Comparison of ENCODE assay signal across 15 cellular contexts in the genomic region with DNA sequence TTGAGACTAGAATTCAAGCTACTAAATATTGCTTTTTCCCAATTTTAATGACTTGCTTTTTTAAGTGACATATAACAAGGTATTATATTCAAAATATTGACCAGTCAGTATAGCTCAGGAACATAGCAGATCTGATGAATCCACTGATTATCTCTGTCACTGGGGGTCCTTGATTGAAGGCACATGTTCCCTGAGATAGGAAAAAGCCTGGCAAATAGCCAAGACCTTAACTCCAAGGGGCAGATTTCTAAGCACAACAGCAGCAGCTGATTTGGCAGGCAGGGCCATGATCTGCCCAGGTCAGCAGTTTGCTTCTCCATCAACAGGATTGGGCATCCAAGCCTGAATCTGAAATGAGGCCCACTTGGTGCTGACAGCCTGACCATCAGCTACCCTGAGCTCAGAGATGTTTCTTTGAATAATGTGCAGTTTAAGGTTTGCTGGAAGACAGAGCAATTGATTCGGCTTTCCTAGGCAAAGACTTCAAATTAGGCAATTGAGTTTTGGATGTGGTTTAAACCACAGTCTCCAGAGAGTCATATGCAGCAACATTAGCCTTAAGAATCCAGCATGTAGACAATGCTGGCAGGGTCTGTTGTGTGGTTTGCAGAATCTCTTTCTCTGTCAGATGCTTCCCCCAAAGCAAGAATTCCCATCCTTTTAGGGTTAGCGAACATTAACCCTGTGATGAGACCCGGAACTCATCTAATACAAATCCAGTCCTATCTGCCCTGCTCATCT.
DNase-seq lines count a peak whose midpoint lies in the region; ATAC-seq and TF ChIP-seq lines count a peak whose summit lies in the region.
"Had no signal": no experiment of that assay in that cellular context is flagged by ENCODE, and none has a peak within 500 bp of the region (broad histone marks: within the 10 kb centered on the region; RNA-seq: fewer than 3 reads in every experiment).

No MANE protein-coding gene starts in this region.

- peaks cover 0 to 2% of the 10 kb centered on the region in 2 experiments; a peak in 2 of 4 replicates for H3K4me1 ChIP-seq in SK-N-SH (ENCODE audit: control insufficient read depth in 1 of 2, insufficient read depth in 2 of 2, low read depth in 1 of 2, low read length in 1 of 2)
- peaks cover 0 to 13% (median 12%) of the 10 kb centered on the region in 10 experiments; a peak in 15 of 20 replicates for H3K4me1 ChIP-seq in BLaER1 treated with 17β-estradiol and CSF1 and Interleukin-3, amounts not matched to agents 10 nM and 100 nM
- H3K4me1 ChIP-seq: Peyer's patch had no signal

- intact Hi-C loops in left colon (cut with DNase I, micrococcal nuclease), result no loop called here

- no peaks in the 10 kb centered on the region for H3K9me3 ChIP-seq in SK-N-SH
- no peaks in the 10 kb centered on the region for H3K9me3 ChIP-seq in BLaER1 treated with 17β-estradiol and CSF1 and Interleukin-3, amounts not matched to agents 10 nM and 100 nM (replicated peaks in 1 of 11)
- H3K9me3 ChIP-seq: Peyer's patch had no signal

- H4K20me1 ChIP-seq in SK-N-SH (ENCODE audit: insufficient read depth), result no peaks in the 10 kb centered on the region
- H4K20me1 ChIP-seq in BLaER1 treated with 17β-estradiol and CSF1 and Interleukin-3, amounts not matched to agents 10 nM and 100 nM, result no peaks in the 10 kb centered on the region

- H3K27me3 ChIP-seq in SK-N-SH (ENCODE audit: insufficient read depth), result no peaks in the 10 kb centered on the region
- no peaks in the 10 kb centered on the region for H3K27me3 ChIP-seq in BLaER1 treated with 17β-estradiol and CSF1 and Interleukin-3, amounts not matched to agents 10 nM and 100 nM
- H3K27me3 ChIP-seq: Peyer's patch had no signal

- 30% methylated on average over 3 of the region's 3 CpGs for WGBS in SK-N-SH (ENCODE audit: low lambda C conversion rate)

- no peak overlapping the region for H3K4me2 ChIP-seq in SK-N-SH
- H3K4me2 ChIP-seq in BLaER1 treated with 17β-estradiol and CSF1 and Interleukin-3, amounts not matched to agents 10 nM and 100 nM, result peak overlapping the region in 9 of 11 experiments; percentile 2 to 57 (median 31); a peak in 15 of 22 replicates

- no peaks in the 10 kb centered on the region for H3F3A ChIP-seq in SK-N-SH (replicated peaks; ENCODE audit: insufficient read depth)

- POLR2A ChIA-PET in SK-N-SH (lab: Yijun Ruan, JAX), result no interaction called here

- DNase-seq in SK-N-SH, result peak; percentile 27
- peak; percentile 48 for DNase-seq in SK-MEL-5 (ENCODE audit: low read depth, low spot score)
- DNase-seq in skeletal muscle cell (ENCODE audit: low read depth), result peak; percentile 8
- no peak for DNase-seq in SKM-1 (lab: John Stamatoyannopoulos, UW; ENCODE audit: unreplicated experiment)
- DNase-seq in NCI-H524 treated with DMSO at 0.1 percent for 48 hours (lab: John Stamatoyannopoulos, UW), result no peak
- no peak for DNase-seq in left colon
- DNase-seq: KG1, MM.1S, NCI-H1436, NCI-H2029 treated with DMSO at 0.1 percent for 48 hours, NCI-H524, Peyer's patch, Right ventricle myocardium superior had no signal

- CTCF ChIA-PET in SK-N-SH (lab: Yijun Ruan, JAX), result no interaction called here

- no peak for TF ChIP-seq CTCF in SK-N-SH (IDR thresholded peaks at IDR 0.05)

- TF ChIP-seq EP300 in SK-N-SH (IDR thresholded peaks at IDR 0.05; ENCODE audit: borderline replicate concordance in 1 of 2, low read depth in 1 of 2, low read length in 1 of 2), result no peak

- no peaks in the 10 kb centered on the region for H3K79me2 ChIP-seq in SK-N-SH (ENCODE audit: insufficient read depth)

- H3K4me3 ChIP-seq in SK-N-SH (ENCODE audit: low read depth in 2 of 2, low read length in 1 of 2) (no peak overlapping the region), skeletal muscle cell (ENCODE audit: low read depth, low read length) (no peak overlapping the region)
- H3K4me3 ChIP-seq in BLaER1 treated with 17β-estradiol and CSF1 and Interleukin-3, amounts not matched to agents 10 nM and 100 nM, result no peak overlapping the region
- H3K4me3 ChIP-seq: Peyer's patch had no signal

- no peaks in the 10 kb centered on the region for H3K36me3 ChIP-seq in SK-N-SH (replicated peaks in 1 of 2; ENCODE audit: control insufficient read depth in 1 of 2, insufficient read depth in 2 of 2, low read length in 1 of 2)
- H3K36me3 ChIP-seq in BLaER1 treated with 17β-estradiol and CSF1 and Interleukin-3, amounts not matched to agents 10 nM and 100 nM, result no peaks in the 10 kb centered on the region
- H3K36me3 ChIP-seq: Peyer's patch had no signal

- no peak for TF ChIP-seq RAD21 in SK-N-SH (IDR thresholded peaks at IDR 0.05; ENCODE audit: low read length)

- H2AFZ ChIP-seq in SK-N-SH (ENCODE audit: low read depth), result no peak overlapping the region

- in situ Hi-C loops in SK-MEL-5 (cut with HindIII; ENCODE audit: low pct_unique_long_range_greater_than_20kb, low sequenced_read_pairs), result no loop called here

- no peak overlapping the region for H3K9ac ChIP-seq in SK-N-SH
- H3K9ac ChIP-seq in BLaER1 treated with 17β-estradiol and CSF1 and Interleukin-3, amounts not matched to agents 10 nM and 100 nM, result no peak overlapping the region

- no peak for ATAC-seq in SK-N-SH treated with all-trans-retinoic acid at 6 μM for 48 hours
- no peak for ATAC-seq in left colon

- H3K27ac ChIP-seq in SK-N-SH (ENCODE audit: low read depth in 2 of 2, low read length in 1 of 2), result no peak overlapping the region
- peak overlapping the region in 2 of 11 experiments; percentile 3 to 14; a peak in 1 of 22 replicates for H3K27ac ChIP-seq in BLaER1 treated with 17β-estradiol and CSF1 and Interleukin-3, amounts not matched to agents 10 nM and 100 nM
- H3K27ac ChIP-seq: Peyer's patch had no signal

- no peaks in the 10 kb centered on the region for H3K9me2 ChIP-seq in SK-N-SH

TF ChIP-seq in SK-N-SH, 30 proteins besides CTCF, POLR2A, EP300 and RAD21:
- no peak for TF ChIP-seq RXRA (IDR thresholded peaks at IDR 0.05; ENCODE audit: borderline replicate concordance, low read depth)
- TF ChIP-seq, protein P1, sequence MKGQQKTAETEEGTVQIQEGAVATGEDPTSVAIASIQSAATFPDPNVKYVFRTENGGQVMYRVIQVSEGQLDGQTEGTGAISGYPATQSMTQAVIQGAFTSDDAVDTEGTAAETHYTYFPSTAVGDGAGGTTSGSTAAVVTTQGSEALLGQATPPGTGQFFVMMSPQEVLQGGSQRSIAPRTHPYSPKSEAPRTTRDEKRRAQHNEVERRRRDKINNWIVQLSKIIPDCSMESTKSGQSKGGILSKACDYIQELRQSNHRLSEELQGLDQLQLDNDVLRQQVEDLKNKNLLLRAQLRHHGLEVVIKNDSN (IDR thresholded peaks at IDR 0.05; ENCODE audit: borderline replicate concordance, low read depth), result no peak

TF ChIP-seq in SK-N-SH treated with all-trans-retinoic acid at 6 μM for 48 hours, 23 proteins besides CTCF, POLR2A, EP300 and RAD21:
- TF ChIP-seq, protein P2, sequence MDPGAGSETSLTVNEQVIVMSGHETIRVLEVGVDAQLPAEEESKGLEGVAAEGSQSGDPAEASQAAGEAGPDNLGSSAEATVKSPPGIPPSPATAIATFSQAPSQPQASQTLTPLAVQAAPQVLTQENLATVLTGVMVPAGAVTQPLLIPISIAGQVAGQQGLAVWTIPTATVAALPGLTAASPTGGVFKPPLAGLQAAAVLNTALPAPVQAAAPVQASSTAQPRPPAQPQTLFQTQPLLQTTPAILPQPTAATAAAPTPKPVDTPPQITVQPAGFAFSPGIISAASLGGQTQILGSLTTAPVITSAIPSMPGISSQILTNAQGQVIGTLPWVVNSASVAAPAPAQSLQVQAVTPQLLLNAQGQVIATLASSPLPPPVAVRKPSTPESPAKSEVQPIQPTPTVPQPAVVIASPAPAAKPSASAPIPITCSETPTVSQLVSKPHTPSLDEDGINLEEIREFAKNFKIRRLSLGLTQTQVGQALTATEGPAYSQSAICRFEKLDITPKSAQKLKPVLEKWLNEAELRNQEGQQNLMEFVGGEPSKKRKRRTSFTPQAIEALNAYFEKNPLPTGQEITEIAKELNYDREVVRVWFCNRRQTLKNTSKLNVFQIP (CRISPR knock-in tag; IDR thresholded peaks at IDR 0.05; ENCODE audit: borderline replicate concordance, low read depth), result no peak
- TF ChIP-seq ZFP3 (CRISPR knock-in tag; IDR thresholded peaks at IDR 0.05) (no peak), BACH2 (CRISPR knock-in tag; IDR thresholded peaks at IDR 0.05; ENCODE audit: borderline replicate concordance) (no peak), ESRRG (CRISPR knock-in tag; IDR thresholded peaks at IDR 0.05) (no peak), TCF4 (CRISPR knock-in tag; IDR thresholded peaks at IDR 0.05; ENCODE audit: borderline replicate concordance) (no peak), ZNF565 (CRISPR knock-in tag; conservative IDR thresholded peaks at IDR 0.05; ENCODE audit: low read depth) (no peak)
TF ChIP-seq in SK-N-SH treated with all-trans-retinoic acid at 6 μM for 48 hours: peak in this region for 0.

Comparison
In these comparisons a context has a peak if more than half of its experiments do, and no peak if none do; other contexts are left out.
1. DNase-seq: peak in SK-N-SH (single experiment), SK-MEL-5 (single experiment) and skeletal muscle cell (single experiment); none in SKM-1 (single experiment), NCI-H524 treated with DMSO at 0.1 percent for 48 hours (single experiment) and left colon (0 of 2).